Comparison of ENCODE assay signal across 8 cellular contexts in the genomic region with DNA sequence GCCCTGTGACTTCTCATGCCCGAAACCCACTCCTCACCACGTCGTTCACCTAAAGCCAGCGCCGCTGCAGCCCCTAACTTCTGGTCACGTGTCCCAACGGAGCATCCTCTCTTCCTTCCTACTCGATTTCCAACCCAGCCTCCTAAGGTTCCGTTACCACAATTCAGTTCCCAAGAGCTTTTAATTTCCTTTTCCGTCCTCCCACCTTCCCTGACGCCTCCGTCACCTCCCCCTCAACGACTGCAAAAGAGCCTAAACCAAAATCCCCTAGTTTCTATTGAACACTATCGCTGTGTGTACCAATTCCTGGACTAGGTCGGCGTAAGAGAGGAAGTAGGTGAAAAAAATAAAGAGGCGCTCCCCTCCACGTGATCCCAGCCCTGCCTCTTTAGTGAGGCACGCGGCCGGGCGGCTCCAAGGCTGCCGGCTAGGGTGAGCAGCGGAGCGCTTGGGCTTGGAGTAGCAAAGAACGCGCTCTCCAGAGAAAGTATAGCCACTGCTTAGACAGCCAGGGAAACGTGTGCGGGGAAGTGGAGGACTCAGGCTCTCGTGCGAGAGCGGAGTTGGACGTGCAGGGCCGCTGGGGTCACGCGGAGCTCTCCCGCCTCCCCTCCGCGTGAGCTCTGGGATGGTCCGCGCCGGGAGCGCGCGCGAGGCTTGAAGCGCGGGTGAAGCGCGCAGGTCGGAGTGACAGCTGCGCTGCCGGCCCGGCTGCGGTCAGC. TPM values are rescaled to one million over a fixed set of nuclear protein-coding genes. Genes with fewer than 3 reads are reported as not detected.
DNase-seq lines count a peak whose midpoint lies in the region; ATAC-seq and TF ChIP-seq lines count a peak whose summit lies in the region.

A gene (plus strand): TSS at position 685 of the 722 bp plus-strand sequence.
A gene (minus strand): TSS at position 82 of the 722 bp plus-strand sequence. CDS start 1,189 bp downstream, outside the sequence.

- ATAC-seq in GM18505 (IDR thresholded peaks at IDR 0.05; ENCODE audit: unreplicated experiment) (peak; percentile 93), HG02943 (IDR thresholded peaks at IDR 0.05; ENCODE audit: low read depth, unreplicated experiment) (peak; percentile 93), right cardiac atrium (peak; percentile 99)

- H3K27me3 ChIP-seq in right cardiac atrium (ENCODE audit: control insufficient read depth, insufficient read depth) (no peaks in the 10 kb centered on the region), uterus (no peaks in the 10 kb centered on the region)

- no peaks in the 10 kb centered on the region for H3K9me3 ChIP-seq in right cardiac atrium (ENCODE audit: control insufficient read depth, low read length)
- no peaks in the 10 kb centered on the region for H3K9me3 ChIP-seq in uterus

- H3K36me3 ChIP-seq in uterus, result no peaks in the 10 kb centered on the region

- no peaks in the 10 kb centered on the region for H3K4me1 ChIP-seq in right cardiac atrium (ENCODE audit: control insufficient read depth, insufficient read depth, low read length)
- peaks cover 4 to 12% of the 10 kb centered on the region in 2 donors for H3K4me1 ChIP-seq in uterus

- intact Hi-C loops in T-helper 2 cell treated with Interferon-gamma antibody and Interleukin-4, amounts not matched to agents 100 ng/mL and 5 ng/mL, for 36 hours (cut with micrococcal nuclease), result loop anchor here (1.0 to 5.0 kb wide), 5 partner anchors 32 to 345 kb away; a partner anchor contains a TSS
- intact Hi-C loops in right cardiac atrium (cut with DNase I) (loop anchor here in 1 of 4 donors (10.0 kb wide), 1 partner anchor 309 kb away; no protein-coding TSS in a partner anchor), uterus (cut with DNase I; ENCODE audit: low total_unique reads) (no loop called here)

- peak; percentile 69 to 75 for DNase-seq in NCI-H187 (lab: John Stamatoyannopoulos, UW)
- DNase-seq in anterior cingulate cortex (lab: John Stamatoyannopoulos, UW), result peak; percentile 17 to 94 (median 85)
- peak; percentile 86 to 94 (median 92) for DNase-seq in right cardiac atrium
- peak; percentile 66 for DNase-seq in pulmonary artery endothelial cell (ENCODE audit: low read depth, low spot score)
- peak; percentile 80 to 83 for DNase-seq in uterus

- WGBS in right cardiac atrium, result under 1% methylated on average over 55 of the region's 55 CpGs

- H3K27ac ChIP-seq in right cardiac atrium (ENCODE audit: low read length) (peak within 1 kb of the TSS; percentile 91), uterus (peak within 1 kb of the TSS; percentile 98 to 99)

- H3K4me3 ChIP-seq in right cardiac atrium (ENCODE audit: low read length) (peak within 1 kb of the TSS; percentile 99), uterus (peak within 1 kb of the TSS; percentile 75 to 88)

- TF ChIP-seq POLR2A in GM18505 (IDR thresholded peaks at IDR 0.05; ENCODE audit: borderline replicate concordance, extremely low read depth, insufficient read depth, insufficient read length), result peak; percentile 90
- TF ChIP-seq POLR2A in uterus (IDR thresholded peaks at IDR 0.05), result peak; percentile 4 to 38

- TF ChIP-seq CTCF in uterus (IDR thresholded peaks at IDR 0.05), result no peak

RNA-seq across cellular contexts. Expression of the first gene that starts in this region (rescaled TPM):
- total RNA-seq in T-helper 2 cell treated with Interferon-gamma antibody and Interleukin-4, amounts not matched to agents 100 ng/mL and 5 ng/mL, for 36 hours, result 26.9 and 27.2 TPM in 2 replicates
- total RNA-seq in right cardiac atrium (1 to 10 TPM; 2.0 to 4.0 (median 3.0) TPM), pulmonary artery endothelial cell (5.3 and 7.2 TPM in 2 replicates), uterus (10 to 100 TPM in 1 of 4 donors, 1 to 10 TPM in 2, under 1 TPM in 1; 0.88 to 12.0 (median 4.3) TPM)
- 2.0 TPM for polyA plus RNA-seq in right cardiac atrium

RNA-seq across cellular contexts. Expression of the second gene that starts in this region (rescaled TPM):
- total RNA-seq in T-helper 2 cell treated with Interferon-gamma antibody and Interleukin-4, amounts not matched to agents 100 ng/mL and 5 ng/mL, for 36 hours, result 59.7 and 68.3 TPM in 2 replicates
- total RNA-seq in right cardiac atrium (10 to 100 TPM; 15.7 to 19.0 (median 16.3) TPM), pulmonary artery endothelial cell (20.4 and 29.6 TPM in 2 replicates), uterus (10 to 100 TPM; 16.5 to 48.0 (median 33.0) TPM)
- polyA plus RNA-seq in right cardiac atrium, result 10.9 TPM

Comparison
In these comparisons a context has a peak if more than half of its experiments do, and no peak if none do; other contexts are left out.
1. Peak in every context shown above with its lines: DNase-seq, ATAC-seq, H3K4me3 ChIP-seq and H3K27ac ChIP-seq.